In the genomic region with DNA sequence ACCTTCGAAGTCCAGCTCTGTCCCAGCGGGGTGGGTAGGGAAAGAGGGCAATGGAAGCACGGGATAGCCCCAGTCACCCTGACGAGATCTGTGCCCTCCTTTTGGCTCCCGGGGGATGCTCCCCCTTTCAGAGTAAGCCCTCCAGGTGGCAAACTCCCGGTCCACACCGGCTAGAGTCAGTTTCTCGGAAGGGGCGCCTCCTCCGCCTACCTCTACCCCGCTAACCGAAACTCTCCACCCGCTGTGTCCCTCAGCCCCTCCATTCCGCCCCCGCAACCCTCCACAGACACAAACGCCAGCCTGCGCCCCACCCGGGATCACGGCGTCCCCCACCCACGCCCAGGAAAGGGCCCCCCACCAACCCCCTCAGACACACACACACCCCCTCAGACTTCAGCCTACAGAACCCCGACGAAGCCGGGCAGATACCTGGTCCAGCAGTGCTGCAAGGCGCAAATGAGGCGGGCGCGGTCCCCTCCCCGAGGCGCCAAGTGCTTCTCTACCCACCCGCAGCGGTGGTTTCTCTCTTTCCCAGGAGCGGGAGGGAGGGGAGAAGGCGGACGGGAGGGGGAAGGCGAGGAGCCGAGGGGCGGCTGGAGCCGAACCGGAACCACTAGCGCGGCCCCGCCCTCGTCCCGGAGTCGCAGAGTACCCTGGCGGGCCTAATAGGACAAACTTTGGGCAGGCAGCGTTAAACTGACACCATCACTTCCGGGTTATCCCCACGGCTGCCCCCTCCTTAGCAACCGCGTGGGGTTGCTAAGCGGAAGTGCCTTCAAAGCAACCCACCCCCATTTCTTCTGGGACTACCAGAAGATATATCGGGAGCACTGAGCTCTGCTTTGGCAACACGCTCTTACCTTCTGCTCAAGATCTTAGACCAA, we compare ENCODE assay signal across 8 cellular contexts. TPM values are rescaled to one million over a fixed set of nuclear protein-coding genes. Genes with fewer than 3 reads are reported as not detected.
DNase-seq lines count a peak whose midpoint lies in the region; FAIRE-seq and TF ChIP-seq lines count a peak whose summit lies in the region.

A gene (minus strand): TSS at position 615 of the 884 bp plus-strand sequence. CDS start 55,674 bp downstream, outside the sequence.

- H3K27ac ChIP-seq in neuronal stem cell (replicated peaks; ENCODE audit: low read length): peak within 1 kb of the TSS; percentile 90

- TF ChIP-seq CTCF in HFF-Myc (IDR thresholded peaks at IDR 0.05; ENCODE audit: low read depth, low read length, missing control alignments) (no peak), subcutaneous adipose tissue (IDR thresholded peaks at IDR 0.05; ENCODE audit: low read depth) (no peak)

- no peak within 1 kb of the TSS for H4K91ac ChIP-seq in neuronal stem cell (ENCODE audit: low read depth, low read length, poor library complexity)

- H2BK12ac ChIP-seq in neuronal stem cell (ENCODE audit: low read length): no peak within 1 kb of the TSS

- H3K36me3 Mint-ChIP-seq in activated naive CD4-positive, alpha-beta T cell treated with anti-CD3 and anti-CD28 coated beads for 36 hours (ENCODE audit: low read depth): no peaks in the 10 kb centered on the region

- no CpG with 5 or more reads among the region's 55 CpGs for WGBS in neuronal stem cell (ENCODE audit: extremely low coverage in 2 of 2, insufficient read length in 2 of 2, insufficient replicate concordance in 1 of 2), 2 donors

- no peaks in the 10 kb centered on the region for H3K27me3 ChIP-seq in neuronal stem cell (ENCODE audit: control insufficient read depth in 3 of 3, insufficient read depth in 3 of 3, low read depth in 1 of 3, low read length in 3 of 3)

- no peaks in the 10 kb centered on the region for H3K79me1 ChIP-seq in neuronal stem cell (ENCODE audit: low read depth, low read length)

- no peak within 1 kb of the TSS for H4K8ac ChIP-seq in neuronal stem cell (ENCODE audit: low read depth, low read length)

- H3K27me3 Mint-ChIP-seq in activated naive CD4-positive, alpha-beta T cell treated with anti-CD3 and anti-CD28 coated beads for 36 hours (ENCODE audit: low read depth): no peaks in the 10 kb centered on the region

- H3K18ac ChIP-seq in neuronal stem cell (ENCODE audit: low read length): peak within 1 kb of the TSS; percentile 94

- H3K14ac ChIP-seq in neuronal stem cell (ENCODE audit: low read length): peak within 1 kb of the TSS; percentile 84

- CTCF ChIA-PET in activated naive CD4-positive, alpha-beta T cell treated with anti-CD3 and anti-CD28 coated beads for 36 hours (lab: Charles Lee): interaction anchor here (0.6 kb wide), 1 partner anchor 35 kb away, joined by 3 read pairs; no protein-coding TSS in a partner anchor

- H2BK15ac ChIP-seq in neuronal stem cell (ENCODE audit: low read length): peak within 1 kb of the TSS; percentile 85

- no peaks in the 10 kb centered on the region for H3K9me3 ChIP-seq in neuronal stem cell (replicated peaks in 1 of 2; ENCODE audit: control insufficient read depth in 2 of 2, insufficient read depth in 1 of 2, low read depth in 1 of 2, low read length in 2 of 2)

- peak within 1 kb of the TSS; percentile 89 for H3K4me3 Mint-ChIP-seq in activated naive CD4-positive, alpha-beta T cell treated with anti-CD3 and anti-CD28 coated beads for 36 hours

- H3K4me1 Mint-ChIP-seq in activated naive CD4-positive, alpha-beta T cell treated with anti-CD3 and anti-CD28 coated beads for 36 hours (ENCODE audit: low read depth): peaks cover 17% of the 10 kb centered on the region

- peaks cover 0 to 26% of the 10 kb centered on the region in 2 donors for H3K36me3 ChIP-seq in neuronal stem cell (replicated peaks in 1 of 2; ENCODE audit: control insufficient read depth in 2 of 2, insufficient read depth in 2 of 2, low read length in 2 of 2)

- peak within 1 kb of the TSS; percentile 74 for H3K27ac Mint-ChIP-seq in activated naive CD4-positive, alpha-beta T cell treated with anti-CD3 and anti-CD28 coated beads for 36 hours

- intact Hi-C loops in activated naive CD4-positive, alpha-beta T cell treated with anti-CD3 and anti-CD28 coated beads for 36 hours (cut with micrococcal nuclease): loop anchor here (1.0 to 10.0 kb wide), 5 partner anchors 26 to 261 kb away; a partner anchor contains a TSS

- H3K23ac ChIP-seq in neuronal stem cell (ENCODE audit: low read depth, low read length, poor library complexity): peak within 1 kb of the TSS; percentile 65

- H3K9me3 Mint-ChIP-seq in activated naive CD4-positive, alpha-beta T cell treated with anti-CD3 and anti-CD28 coated beads for 36 hours: no peaks in the 10 kb centered on the region

- H3K9ac ChIP-seq in neuronal stem cell (ENCODE audit: low read depth, low read length, poor library complexity): peak within 1 kb of the TSS; percentile 90

- H3K4ac ChIP-seq in neuronal stem cell (ENCODE audit: low read length): no peak within 1 kb of the TSS

- H3K4me3 ChIP-seq in HFF-Myc (replicated peaks; ENCODE audit: low read depth, low read length) (peak within 1 kb of the TSS; percentile 72), neuronal stem cell (ENCODE audit: low read length in 2 of 2) (peak within 1 kb of the TSS; percentile 92 to 93)

- H3K4me1 ChIP-seq in neuronal stem cell (ENCODE audit: control insufficient read depth in 2 of 2, insufficient read depth in 1 of 2, low read depth in 1 of 2, low read length in 2 of 2): peaks cover 0 to 3% of the 10 kb centered on the region in 2 donors

- peak within 1 kb of the TSS; percentile 73 for H3K4me2 ChIP-seq in neuronal stem cell (ENCODE audit: insufficient read depth, low read length, poor library complexity, severe bottlenecking)

- DNase-seq in HFF-Myc (ENCODE audit: extremely low read depth, low read depth) (peak; percentile 90), NAMALWA (ENCODE audit: low spot score) (peak; percentile 98), SK-N-DZ (ENCODE audit: low spot score) (peak; percentile 97), frontal cortex (ENCODE audit: low spot score in 2 of 2) (peak; percentile 80 to 86), neuronal stem cell (ENCODE audit: low spot score) (peak; percentile 92)
- peak; percentile 88 for DNase-seq in activated naive CD4-positive, alpha-beta T cell treated with anti-CD3 and anti-CD28 coated beads for 36 hours

- no peak within 1 kb of the TSS for H2AK5ac ChIP-seq in neuronal stem cell (ENCODE audit: low read depth, low read length)

- peak within 1 kb of the TSS; percentile 88 for H2AFZ ChIP-seq in neuronal stem cell (ENCODE audit: low read length)

- H2BK120ac ChIP-seq in neuronal stem cell (ENCODE audit: low read depth, low read length): no peak within 1 kb of the TSS

- H2BK5ac ChIP-seq in neuronal stem cell (ENCODE audit: low read length): peak within 1 kb of the TSS; percentile 66

- FAIRE-seq in G401.6 (lab: Jason Lieb, UNC) (peak; percentile 97), frontal cortex (lab: Jason Lieb, UNC) (no peak)

RNA-seq across cellular contexts. Expression of the gene that starts here (rescaled TPM):
- polyA plus RNA-seq in SK-N-DZ (2014; cell fraction: cytosol; rRNA removed): 6.3 and 9.7 TPM in 2 replicates
- 4.7 and 5.8 TPM in 2 replicates for polyA plus RNA-seq in SK-N-DZ (2014; cell fraction: nucleus; rRNA removed)
- total RNA-seq in activated naive CD4-positive, alpha-beta T cell treated with anti-CD3 and anti-CD28 coated beads for 36 hours: 10 to 100 TPM; 14.8 to 16.6 TPM
- total RNA-seq in frontal cortex (46.1 TPM), subcutaneous adipose tissue (10 to 100 TPM; 13.0 to 26.7 (median 16.2) TPM)
- polyA plus RNA-seq in neuronal stem cell (2013, experiment 1 of 2): 10.0 TPM
- 9.5 TPM for polyA plus RNA-seq in neuronal stem cell (2013, experiment 2 of 2)

Comparison
In these comparisons a context has a peak if more than half of its experiments do, and no peak if none do; other contexts are left out.
1. Peak in every context shown above with its lines: DNase-seq, H3K4me3 ChIP-seq and H3K27ac ChIP-seq.